Comparison of ENCODE assay signal across 22 cellular contexts in genomic region chr9:109805054-109805453, GRCh38. TPM values are rescaled to one million over a fixed set of nuclear protein-coding genes. Genes with fewer than 3 reads are reported as not detected.
DNase-seq lines count a peak whose midpoint lies in the region; ATAC-seq and TF ChIP-seq lines count a peak whose summit lies in the region.
"Had no signal": no experiment of that assay in that cellular context is flagged by ENCODE, and none has a peak within 500 bp of the region (broad histone marks: within the 10 kb centered on the region; RNA-seq: fewer than 3 reads in every experiment).

No MANE protein-coding gene starts in this region.

- WGBS in heart right ventricle, 2 donors, result 38 to 39% methylated on average over 2 of the region's 2 CpGs

- H3K4me3 Mint-ChIP-seq in T-cell, result no peak overlapping the region
- H3K4me3 Mint-ChIP-seq: CD4-positive, alpha-beta T cell had no signal

- DNase-seq in NCI-H2171 treated with DMSO at 0.1 percent for 48 hours (lab: John Stamatoyannopoulos, UW), result peak; percentile 61
- no peak for DNase-seq in NCI-H2171 (lab: John Stamatoyannopoulos, UW)
- peak; percentile 16 for DNase-seq in NCI-H69 (lab: John Stamatoyannopoulos, UW)
- DNase-seq in heart right ventricle, result peak in 1 of 2 donors; percentile 26
- DNase-seq in sciatic nerve (ENCODE audit: low spot score), result no peak
- DNase-seq in NCI-H1694 treated with DMSO at 0.1 percent for 48 hours (lab: John Stamatoyannopoulos, UW), result no peak
- DNase-seq in T-cell, result no peak
- DNase-seq: Caco-2; CD4-positive, alpha-beta T cell; EL; GM23248; HCEC 1CT; IMR-90; NCI-H1694; NCI-H2107; NCI-H748 treated with DMSO at 0.1 percent for 48 hours; SW 1271 had no signal

- intact Hi-C loops in heart right ventricle (cut with DNase I), result no loop called here
- intact Hi-C loops in sciatic nerve (cut with DNase I), result no loop called here

- TF ChIP-seq CTCF in heart right ventricle (IDR thresholded peaks at IDR 0.05), result no peak

- peaks cover 7 to 65% (median 52%) of the 10 kb centered on the region in 9 donors for H3K4me1 ChIP-seq in heart right ventricle
- H3K4me1 ChIP-seq: A549, Caco-2 had no signal

- peaks cover 5 to 7% (median 6%) of the 10 kb centered on the region in 3 donors for H3K9me3 Mint-ChIP-seq in T-cell

- no peaks in the 10 kb centered on the region for H3K36me3 Mint-ChIP-seq in T-cell

- no peak overlapping the region for H3K27ac Mint-ChIP-seq in T-cell
- H3K27ac Mint-ChIP-seq: CD4-positive, alpha-beta T cell had no signal

- no peaks in the 10 kb centered on the region for H3K4me1 Mint-ChIP-seq in T-cell

- POLR2A ChIA-PET in T-cell (lab: Charles Lee), result no interaction called here

- H3K36me3 ChIP-seq in heart right ventricle, result no peaks in the 10 kb centered on the region

- no peak overlapping the region for H3K4me3 ChIP-seq in heart right ventricle
- H3K4me3 ChIP-seq: A549, GM12878, GM23248, SJCRH30 had no signal

- CTCF ChIA-PET in T-cell (lab: Charles Lee), result interaction anchor here in 1 of 2 donors (0.7 kb wide), 1 partner anchor 448 kb away, joined by 3 read pairs; no protein-coding TSS in a partner anchor

- peaks cover 2 to 25% of the 10 kb centered on the region in 2 donors for H3K27me3 Mint-ChIP-seq in T-cell

- no peaks in the 10 kb centered on the region for H3K27me3 ChIP-seq in heart right ventricle
- H3K27me3 ChIP-seq: SJCRH30 had no signal

- ATAC-seq in heart right ventricle (peak in 5 of 8 donors; percentile 36 to 52 (median 47)), sciatic nerve (peak; percentile 62), GM21619 (IDR thresholded peaks at IDR 0.05; ENCODE audit: unreplicated experiment) (no peak), T-cell (replicated peaks in 1 of 4) (no peak)
- ATAC-seq: A549, GM12878 had no signal

- H3K27ac ChIP-seq in heart right ventricle, result peak overlapping the region in 3 of 10 donors; percentile 26 to 64 (median 46)
- H3K27ac ChIP-seq: A549, GM23248, RWPE1, SJCRH30 had no signal

- H3K9me3 ChIP-seq in heart right ventricle, result peaks cover 0 to 8% (median 0%) of the 10 kb centered on the region in 11 donors
- H3K9me3 ChIP-seq: A549, Caco-2, SJCRH30 had no signal

RNA-seq across cellular contexts. Expression of gene PALM2AKAP2, which starts 25.1 kb away (rescaled TPM):
- total RNA-seq in heart right ventricle (100 to 1,000 TPM in 5 of 10 donors, 10 to 100 TPM in 5; 66.3 to 111 (median 98.8) TPM), sciatic nerve (19.7 TPM), T-cell (not detected)
- 1 to 10 TPM; 3.1 to 3.7 TPM for polyA plus RNA-seq in heart right ventricle
- total RNA-seq: CD4-positive, alpha-beta T cell; GM12878 had no signal

Comparison
In these comparisons a context has a peak if more than half of its experiments do, and no peak if none do; other contexts are left out.
1. DNase-seq: peak in NCI-H2171 treated with DMSO at 0.1 percent for 48 hours (single experiment) and NCI-H69 (single experiment); none in NCI-H2171 (single experiment), sciatic nerve (single experiment), NCI-H1694 treated with DMSO at 0.1 percent for 48 hours (single experiment) and T-cell (0 of 34).
2. ATAC-seq: peak in heart right ventricle (5 of 8) and sciatic nerve (single experiment); none in GM21619 (single experiment) and T-cell (0 of 4).
3. RNA of gene PALM2AKAP2, which starts 25.1 kb away (total RNA-seq): 66.3 to 111 TPM in heart right ventricle and 19.7 TPM in sciatic nerve (single experiment); not detected in T-cell; every median in the first group is over 10 times any median in the second.